8 cellular contexts compared by ENCODE assay signal in the genomic region with DNA sequence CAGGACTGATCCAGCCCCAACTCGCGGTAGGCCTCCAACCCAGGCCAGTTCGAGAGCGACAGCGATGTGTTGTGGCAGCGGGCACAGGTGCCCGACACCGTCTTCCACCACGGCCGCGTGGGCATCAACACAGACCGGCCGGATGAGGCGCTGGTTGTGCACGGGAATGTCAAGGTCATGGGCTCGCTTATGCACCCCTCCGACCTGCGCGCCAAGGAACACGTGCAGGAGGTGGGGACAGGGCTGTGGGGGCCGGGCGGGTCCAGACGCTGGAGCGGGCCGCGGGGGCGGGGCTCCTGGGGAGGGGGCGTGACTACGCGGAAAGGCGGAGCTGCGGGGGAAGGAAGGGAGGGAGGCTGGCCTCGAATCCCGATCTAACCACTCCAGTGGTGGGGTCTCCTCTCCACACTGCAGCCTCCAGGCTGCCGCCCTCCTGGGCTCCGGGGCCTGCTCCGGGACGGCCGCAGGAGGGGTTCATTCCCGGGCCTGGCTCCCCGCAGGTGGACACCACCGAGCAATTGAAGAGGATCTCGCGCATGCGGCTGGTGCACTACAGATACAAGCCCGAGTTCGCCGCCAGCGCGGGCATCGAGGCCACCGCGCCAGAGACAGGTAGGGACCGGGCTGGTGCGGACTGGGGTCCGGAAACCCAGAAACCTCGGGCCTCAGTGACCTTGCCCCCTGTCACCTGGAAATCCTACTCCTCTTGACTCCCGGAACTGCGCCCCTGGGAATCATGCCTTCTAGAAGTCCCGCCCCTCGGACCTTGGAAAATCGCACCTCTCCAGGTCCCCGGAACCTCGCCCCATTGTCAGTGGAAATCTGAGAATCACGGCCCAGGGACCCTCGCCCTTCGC. TPM values are rescaled to one million over a fixed set of nuclear protein-coding genes. Genes with fewer than 3 reads are reported as not detected.
DNase-seq lines count a peak whose midpoint lies in the region; ATAC-seq and TF ChIP-seq lines count a peak whose summit lies in the region.

No MANE protein-coding gene starts in this region.

- H3K4me3 Mint-ChIP-seq in MCF 10A (ENCODE audit: unreplicated experiment) (no peak overlapping the region), memory B cell (peak overlapping the region; percentile 57)
- H3K4me3 Mint-ChIP-seq in activated naive CD8-positive, alpha-beta T cell treated with anti-CD3 and anti-CD28 coated beads, Interleukin-2, amount 50 U/mL, for 24 hours: no peak overlapping the region
- H3K4me3 Mint-ChIP-seq in stimulated activated naive CD8-positive, alpha-beta T cell treated with anti-CD3 and anti-CD28 coated beads, Interleukin-15, amount 100 ng/mL, for 72 hours: peak overlapping the region in 1 of 2 donors; percentile 43

- no peaks in the 10 kb centered on the region for H3K36me3 ChIP-seq in breast epithelium

- no TSS peak for BruUV-seq in MCF 10A (replicated peaks; lab: Mats Ljungman, UMichigan)

- TF ChIP-seq POLR2A in breast epithelium (IDR thresholded peaks at IDR 0.05): no peak

- no peaks in the 10 kb centered on the region for H3K9me3 ChIP-seq in breast epithelium

- DNase-seq in breast epithelium (ENCODE audit: low spot score in 2 of 2) (peak in 1 of 2 donors; percentile 65), MCF 10A (ENCODE audit: unreplicated experiment) (no peak), memory B cell (ENCODE audit: low spot score in 2 of 2) (peak; percentile 40 to 43), islet precursor cell (no peak)
- peak; percentile 62 for DNase-seq in activated naive CD8-positive, alpha-beta T cell treated with anti-CD3 and anti-CD28 coated beads, Interleukin-2, amount 50 U/mL, for 24 hours
- peak; percentile 32 to 34 for DNase-seq in stimulated activated naive CD8-positive, alpha-beta T cell treated with anti-CD3 and anti-CD28 coated beads, Interleukin-15, amount 100 ng/mL, for 72 hours

- peak; percentile 17 for ATAC-seq in activated naive CD8-positive, alpha-beta T cell treated with anti-CD3 and anti-CD28 coated beads, Interleukin-2, amount 50 U/mL, for 24 hours
- ATAC-seq in memory B cell (ENCODE audit: low read depth) (peak; percentile 71), HG02678 (IDR thresholded peaks at IDR 0.05; ENCODE audit: unreplicated experiment) (no peak), HG03025 (IDR thresholded peaks at IDR 0.05; ENCODE audit: low FRiP score, unreplicated experiment) (no peak)
- peak; percentile 24 for ATAC-seq in stimulated activated naive CD8-positive, alpha-beta T cell treated with anti-CD3 and anti-CD28 coated beads, Interleukin-15, amount 100 ng/mL, for 72 hours

- no peaks in the 10 kb centered on the region for H3K9me3 Mint-ChIP-seq in MCF 10A (ENCODE audit: unreplicated experiment)
- no peaks in the 10 kb centered on the region for H3K9me3 Mint-ChIP-seq in activated naive CD8-positive, alpha-beta T cell treated with anti-CD3 and anti-CD28 coated beads, Interleukin-2, amount 50 U/mL, for 24 hours
- no peaks in the 10 kb centered on the region for H3K9me3 Mint-ChIP-seq in memory B cell
- no peaks in the 10 kb centered on the region for H3K9me3 Mint-ChIP-seq in stimulated activated naive CD8-positive, alpha-beta T cell treated with anti-CD3 and anti-CD28 coated beads, Interleukin-15, amount 100 ng/mL, for 72 hours

- H3K4me1 Mint-ChIP-seq in MCF 10A (ENCODE audit: insufficient read depth, unreplicated experiment): no peaks in the 10 kb centered on the region
- peaks cover 16% of the 10 kb centered on the region for H3K4me1 Mint-ChIP-seq in activated naive CD8-positive, alpha-beta T cell treated with anti-CD3 and anti-CD28 coated beads, Interleukin-2, amount 50 U/mL, for 24 hours
- peaks cover 2% of the 10 kb centered on the region for H3K4me1 Mint-ChIP-seq in memory B cell
- H3K4me1 Mint-ChIP-seq in stimulated activated naive CD8-positive, alpha-beta T cell treated with anti-CD3 and anti-CD28 coated beads, Interleukin-15, amount 100 ng/mL, for 72 hours: peaks cover 26% of the 10 kb centered on the region

- H3K27me3 Mint-ChIP-seq in MCF 10A (ENCODE audit: insufficient read depth, unreplicated experiment): no peaks in the 10 kb centered on the region
- H3K27me3 Mint-ChIP-seq in activated naive CD8-positive, alpha-beta T cell treated with anti-CD3 and anti-CD28 coated beads, Interleukin-2, amount 50 U/mL, for 24 hours: peaks cover 1% of the 10 kb centered on the region
- peaks cover 14% of the 10 kb centered on the region for H3K27me3 Mint-ChIP-seq in memory B cell
- H3K27me3 Mint-ChIP-seq in stimulated activated naive CD8-positive, alpha-beta T cell treated with anti-CD3 and anti-CD28 coated beads, Interleukin-15, amount 100 ng/mL, for 72 hours: peaks cover 21% of the 10 kb centered on the region

- no peaks in the 10 kb centered on the region for H3K4me1 ChIP-seq in breast epithelium

- no peak overlapping the region for H3K27ac ChIP-seq in breast epithelium

- POLR2A ChIA-PET in MCF 10A (lab: Yijun Ruan, JAX): no interaction called here

- H3K4me3 ChIP-seq in breast epithelium: peak overlapping the region in 2 of 3 donors; percentile 45 to 57

- intact Hi-C loops in breast epithelium (cut with DNase I; ENCODE audit: low total_unique reads): no loop called here
- intact Hi-C loops in MCF 10A (cut with micrococcal nuclease): no loop called here

- no peaks in the 10 kb centered on the region for H3K27me3 ChIP-seq in breast epithelium

- CTCF ChIA-PET in MCF 10A (lab: Yijun Ruan, JAX): interaction anchor here (0.7 to 1.0 kb wide), 3 partner anchors 12 to 845 kb away, joined by 3 to 4 read pairs (median 3); no protein-coding TSS in a partner anchor

- H3K27ac Mint-ChIP-seq in MCF 10A (ENCODE audit: low read depth, unreplicated experiment) (no peak overlapping the region), memory B cell (no peak overlapping the region)
- no peak overlapping the region for H3K27ac Mint-ChIP-seq in activated naive CD8-positive, alpha-beta T cell treated with anti-CD3 and anti-CD28 coated beads, Interleukin-2, amount 50 U/mL, for 24 hours
- H3K27ac Mint-ChIP-seq in stimulated activated naive CD8-positive, alpha-beta T cell treated with anti-CD3 and anti-CD28 coated beads, Interleukin-15, amount 100 ng/mL, for 72 hours: peak overlapping the region in 1 of 2 donors; percentile 67

- H3K36me3 Mint-ChIP-seq in MCF 10A (ENCODE audit: insufficient read depth, unreplicated experiment) (peaks cover 11% of the 10 kb centered on the region), memory B cell (no peaks in the 10 kb centered on the region)
- no peaks in the 10 kb centered on the region for H3K36me3 Mint-ChIP-seq in activated naive CD8-positive, alpha-beta T cell treated with anti-CD3 and anti-CD28 coated beads, Interleukin-2, amount 50 U/mL, for 24 hours (ENCODE audit: low read depth)

- TF ChIP-seq CTCF in breast epithelium (IDR thresholded peaks at IDR 0.05) (no peak), MCF 10A (IDR thresholded peaks at IDR 0.05; ENCODE audit: unreplicated experiment) (no peak)

RNA-seq across cellular contexts. Expression of gene TMEM258, which starts 14.9 kb away (rescaled TPM):
- 10 to 100 TPM; 35.4 to 55.4 (median 35.7) TPM for total RNA-seq in breast epithelium
- total RNA-seq in MCF 10A (2022): 184 and 300 TPM in 2 replicates

RNA-seq across cellular contexts. Expression of gene FEN1, which starts 15.2 kb away (rescaled TPM):
- total RNA-seq in breast epithelium (1 to 10 TPM; 5.9 to 9.2 (median 8.5) TPM), MCF 10A (2022) (19.9 and 21.5 TPM in 2 replicates)

RNA-seq across cellular contexts. Expression of gene MYRF, which starts 25.0 kb away (rescaled TPM):
- total RNA-seq in breast epithelium: 1 to 10 TPM in 1 of 3 donors, under 1 TPM in 2; 0.32 to 6.9 (median 0.66) TPM
- total RNA-seq in MCF 10A (2022): 0.16 TPM in 1 of 2 replicates, not detected in the other

RNA-seq across cellular contexts. Expression of gene FADS1, which starts 39.3 kb away (rescaled TPM):
- 100 to 1,000 TPM in 1 of 3 donors, 10 to 100 TPM in 1, 1 to 10 TPM in 1; 8.8 to 112 (median 15.1) TPM for total RNA-seq in breast epithelium
- 24.2 and 27.5 TPM in 2 replicates for total RNA-seq in MCF 10A (2022)

RNA-seq across cellular contexts. Expression of gene FADS2, which starts 50.6 kb away (rescaled TPM):
- total RNA-seq in breast epithelium (10 to 100 TPM in 1 of 3 donors, 1 to 10 TPM in 2; 5.6 to 35.8 (median 7.5) TPM), MCF 10A (2022) (7.5 and 20.6 TPM in 2 replicates)

Comparison
In these comparisons a context has a peak if more than half of its experiments do, and no peak if none do; other contexts are left out.
1. DNase-seq: peak in activated naive CD8-positive, alpha-beta T cell treated with anti-CD3 and anti-CD28 coated beads, Interleukin-2, amount 50 U/mL, for 24 hours (single experiment), memory B cell (2 of 2) and stimulated activated naive CD8-positive, alpha-beta T cell treated with anti-CD3 and anti-CD28 coated beads, Interleukin-15, amount 100 ng/mL, for 72 hours (2 of 2); none in MCF 10A (single experiment) and islet precursor cell (single experiment).
2. ATAC-seq: peak in activated naive CD8-positive, alpha-beta T cell treated with anti-CD3 and anti-CD28 coated beads, Interleukin-2, amount 50 U/mL, for 24 hours (single experiment), memory B cell (single experiment) and stimulated activated naive CD8-positive, alpha-beta T cell treated with anti-CD3 and anti-CD28 coated beads, Interleukin-15, amount 100 ng/mL, for 72 hours (single experiment); none in HG02678 (single experiment) and HG03025 (single experiment).